ENCODE assay signal across 8 cellular contexts in the genomic region with DNA sequence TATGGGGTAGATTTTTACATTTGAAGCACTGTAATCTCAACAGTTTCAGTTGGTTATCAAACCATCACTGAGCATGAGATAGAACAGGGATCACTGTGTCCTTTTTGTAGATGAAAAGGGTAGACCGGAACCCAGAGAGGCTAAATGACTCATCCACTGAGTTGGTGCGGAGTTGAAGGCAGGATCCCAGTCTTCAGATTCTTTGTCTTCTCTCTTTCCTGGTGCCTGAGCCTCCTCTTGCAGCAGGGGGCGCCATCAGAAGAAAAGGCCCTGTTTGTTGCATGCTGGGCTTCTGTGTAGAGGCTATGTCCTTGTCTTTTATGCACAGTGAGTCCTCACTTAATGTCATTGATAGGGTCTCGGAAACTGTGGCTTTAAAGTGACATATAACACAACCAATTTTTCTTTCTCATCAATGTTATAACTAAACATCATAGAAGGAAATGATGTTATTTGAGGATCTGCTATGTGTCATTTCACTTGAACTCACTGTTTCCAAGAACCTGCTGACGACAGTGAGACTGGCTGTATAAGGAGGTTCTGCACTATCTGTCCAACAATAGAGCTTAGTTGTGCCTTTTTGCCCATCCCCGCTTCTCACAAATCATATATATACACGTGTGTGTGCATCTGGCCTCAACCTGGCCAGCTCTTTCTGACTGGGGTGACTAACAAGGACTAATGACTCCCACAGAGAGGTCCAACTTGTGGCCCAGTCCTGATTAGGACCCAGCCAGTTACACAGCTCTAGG. TPM values are rescaled to one million over a fixed set of nuclear protein-coding genes. Genes with fewer than 3 reads are reported as not detected.
DNase-seq lines count a peak whose midpoint lies in the region; ATAC-seq and TF ChIP-seq lines count a peak whose summit lies in the region.

No MANE protein-coding gene starts in this region.

- H3K4me1 ChIP-seq in left lung: peaks cover 0 to 4% of the 10 kb centered on the region in 2 donors

- H3K4me3 Mint-ChIP-seq in T-helper 2 cell treated with Interferon-gamma antibody and Interleukin-4, amounts not matched to agents 5 μg/mL and 100 μg/mL, for 36 hours: peak overlapping the region; percentile 52

- H3K36me3 Mint-ChIP-seq in T-helper 2 cell treated with Interferon-gamma antibody and Interleukin-4, amounts not matched to agents 5 μg/mL and 100 μg/mL, for 36 hours (ENCODE audit: low read depth): peaks cover 71% of the 10 kb centered on the region

- in situ Hi-C loops in astrocyte of the cerebellum (cut with HindIII; ENCODE audit: low sequenced_read_pairs): no loop called here

- peaks cover 0 to 99% of the 10 kb centered on the region in 2 donors for H3K36me3 ChIP-seq in left lung

- H3K27me3 Mint-ChIP-seq in T-helper 2 cell treated with Interferon-gamma antibody and Interleukin-4, amounts not matched to agents 5 μg/mL and 100 μg/mL, for 36 hours (ENCODE audit: low read depth): no peaks in the 10 kb centered on the region

- H3K27ac Mint-ChIP-seq in T-helper 2 cell treated with Interferon-gamma antibody and Interleukin-4, amounts not matched to agents 5 μg/mL and 100 μg/mL, for 36 hours: peak overlapping the region; percentile 58

- ATAC-seq in left lung: peak; percentile 39
- no peak for ATAC-seq in GM19328 (IDR thresholded peaks at IDR 0.05; ENCODE audit: unreplicated experiment)

- no peaks in the 10 kb centered on the region for H3K27me3 ChIP-seq in left lung

- no peaks in the 10 kb centered on the region for H3K9me3 ChIP-seq in left lung

- H3K4me1 Mint-ChIP-seq in T-helper 2 cell treated with Interferon-gamma antibody and Interleukin-4, amounts not matched to agents 5 μg/mL and 100 μg/mL, for 36 hours (ENCODE audit: low read depth): peaks cover 14% of the 10 kb centered on the region

- peak; percentile 70 for TF ChIP-seq CTCF in astrocyte of the cerebellum (IDR thresholded peaks at IDR 0.05; ENCODE audit: low read depth, low read length, missing control alignments)
- TF ChIP-seq CTCF in left lung (IDR thresholded peaks at IDR 0.05): peak; percentile 31 to 59

- intact Hi-C loops in left lung (cut with DNase I): no loop called here

- H3K4me3 ChIP-seq in astrocyte of the cerebellum (ENCODE audit: low read depth, low read length) (no peak overlapping the region), left lung (no peak overlapping the region)

- no peak overlapping the region for H3K27ac ChIP-seq in left lung

- DNase-seq in NCI-H345 (lab: John Stamatoyannopoulos, UW) (peak; percentile 19), NCI-H345 treated with DMSO at 0.1 percent for 48 hours (lab: John Stamatoyannopoulos, UW; ENCODE audit: unreplicated experiment) (no peak), HT-29 (ENCODE audit: low spot score) (peak; percentile 85), astrocyte of the cerebellum (ENCODE audit: low read depth) (no peak), left lung (no peak)
- peak; percentile 87 for DNase-seq in T-helper 2 cell treated with Interferon-gamma antibody and Interleukin-4, amounts not matched to agents 5 μg/mL and 100 μg/mL, for 36 hours (ENCODE audit: low spot score)
- peak; percentile 74 for DNase-seq in stimulated activated CD8-positive, alpha-beta memory T cell treated with anti-CD3 and anti-CD28 coated beads, Interleukin-7, amount 100 ng/mL, for 24 hours (ENCODE audit: low read depth)

- no peaks in the 10 kb centered on the region for H3K9me3 Mint-ChIP-seq in T-helper 2 cell treated with Interferon-gamma antibody and Interleukin-4, amounts not matched to agents 5 μg/mL and 100 μg/mL, for 36 hours

RNA-seq across cellular contexts. Expression of a gene that starts 14.3 kb away (rescaled TPM):
- total RNA-seq in HT-29 (2014; rRNA removed; shearing (Covaris generic)): 47.4 and 72.1 TPM in 2 replicates
- 10 to 100 TPM; 20.1 to 20.3 TPM for total RNA-seq in left lung

RNA-seq across cellular contexts. Expression of a gene that starts 29.8 kb away (rescaled TPM):
- 11.9 and 20.9 TPM in 2 replicates for total RNA-seq in HT-29 (2014; rRNA removed; shearing (Covaris generic))
- 1 to 10 TPM; 7.4 to 9.0 TPM for total RNA-seq in left lung

RNA-seq across cellular contexts. Expression of a gene that starts 52.3 kb away (rescaled TPM):
- 20.6 and 22.9 TPM in 2 replicates for total RNA-seq in HT-29 (2014; rRNA removed; shearing (Covaris generic))
- total RNA-seq in left lung: 10 to 100 TPM; 11.5 to 12.0 TPM

Comparison
In these comparisons a context has a peak if more than half of its experiments do, and no peak if none do; other contexts are left out.
1. DNase-seq: peak in NCI-H345 (single experiment), HT-29 (single experiment), T-helper 2 cell treated with Interferon-gamma antibody and Interleukin-4, amounts not matched to agents 5 μg/mL and 100 μg/mL, for 36 hours (single experiment) and stimulated activated CD8-positive, alpha-beta memory T cell treated with anti-CD3 and anti-CD28 coated beads, Interleukin-7, amount 100 ng/mL, for 24 hours (single experiment); none in NCI-H345 treated with DMSO at 0.1 percent for 48 hours (single experiment), astrocyte of the cerebellum (single experiment) and left lung (0 of 2).